In the genomic region with DNA sequence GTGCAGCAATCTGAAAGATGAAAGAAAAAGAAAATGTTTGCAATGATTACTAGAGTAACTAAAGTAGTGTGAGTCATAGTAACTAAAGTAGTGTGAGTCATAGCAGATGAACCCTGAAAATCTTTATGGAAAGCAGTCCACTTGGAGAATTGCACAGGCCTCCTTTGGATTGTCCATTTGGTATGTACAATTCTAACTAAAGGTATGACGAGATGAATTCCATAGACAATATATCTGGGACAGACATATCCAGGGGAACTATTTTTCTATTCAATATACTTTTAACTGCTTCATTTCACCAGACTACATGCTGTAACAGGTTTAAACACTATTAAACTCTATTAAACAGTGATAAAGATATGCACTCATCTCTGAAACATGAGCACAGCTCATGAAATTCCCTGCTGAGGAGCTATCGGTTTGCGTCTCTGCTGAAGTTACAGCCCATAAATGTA, we compare ENCODE assay signal across 16 cellular contexts.
DNase-seq lines count a peak whose midpoint lies in the region; ATAC-seq and TF ChIP-seq lines count a peak whose summit lies in the region.
"Had no signal": no experiment of that assay in that cellular context is flagged by ENCODE, and none has a peak within 500 bp of the region (broad histone marks: within the 10 kb centered on the region; RNA-seq: fewer than 3 reads in every experiment).

No MANE protein-coding gene starts in this region.

- H3K36me3 Mint-ChIP-seq in activated naive CD4-positive, alpha-beta T cell treated with anti-CD3 and anti-CD28 coated beads, Interleukin-2, amount 10 ng/mL, durations not matched to agents 7 days and 5 days = no peaks in the 10 kb centered on the region

- no peak for ATAC-seq in GM18502 (IDR thresholded peaks at IDR 0.05; ENCODE audit: poor library complexity, unreplicated experiment)

- no peak overlapping the region for H3K27ac Mint-ChIP-seq in activated naive CD4-positive, alpha-beta T cell treated with anti-CD3 and anti-CD28 coated beads, Interleukin-2, amount 10 ng/mL, durations not matched to agents 7 days and 5 days

- CTCF ChIA-PET in activated naive CD4-positive, alpha-beta T cell treated with anti-CD3 and anti-CD28 coated beads, Interleukin-2, amount 10 ng/mL, durations not matched to agents 7 days and 5 days (lab: Charles Lee) = no interaction called here

- H3K4me1 Mint-ChIP-seq in activated naive CD4-positive, alpha-beta T cell treated with anti-CD3 and anti-CD28 coated beads, Interleukin-2, amount 10 ng/mL, durations not matched to agents 7 days and 5 days = no peaks in the 10 kb centered on the region

- H3K4me3 ChIP-seq in astrocyte of the cerebellum (ENCODE audit: low read depth, low read length) = no peak overlapping the region

- H3K9me3 Mint-ChIP-seq in activated naive CD4-positive, alpha-beta T cell treated with anti-CD3 and anti-CD28 coated beads, Interleukin-2, amount 10 ng/mL, durations not matched to agents 7 days and 5 days = peaks cover 1% of the 10 kb centered on the region

- H3K27me3 Mint-ChIP-seq in activated naive CD4-positive, alpha-beta T cell treated with anti-CD3 and anti-CD28 coated beads, Interleukin-2, amount 10 ng/mL, durations not matched to agents 7 days and 5 days = no peaks in the 10 kb centered on the region

- H3K4me3 Mint-ChIP-seq in activated naive CD4-positive, alpha-beta T cell treated with anti-CD3 and anti-CD28 coated beads, Interleukin-2, amount 10 ng/mL, durations not matched to agents 7 days and 5 days = no peak overlapping the region

- in situ Hi-C loops in ACHN (cut with HindIII; ENCODE audit: low pct_ligation_motif_present, low pct_unique_long_range_greater_than_20kb, low sequenced_read_pairs) = no loop called here
- in situ Hi-C loops in astrocyte of the cerebellum (cut with HindIII; ENCODE audit: low sequenced_read_pairs) = no loop called here

- TF ChIP-seq CTCF in astrocyte of the cerebellum (IDR thresholded peaks at IDR 0.05; ENCODE audit: low read depth, low read length, missing control alignments) = no peak

- peak; percentile 84 for DNase-seq in ACHN
- DNase-seq in HS-5 (ENCODE audit: low read depth) = peak; percentile 63
- peak; percentile 33 for DNase-seq in astrocyte of the cerebellum (ENCODE audit: low read depth)
- peak; percentile 48 for DNase-seq in iris pigment epithelial cell (ENCODE audit: low read depth)
- DNase-seq in activated naive CD4-positive, alpha-beta T cell treated with anti-CD3 and anti-CD28 coated beads, Interleukin-2, amount 10 ng/mL, durations not matched to agents 7 days and 5 days = no peak
- no peak for DNase-seq in T1000 (lab: John Stamatoyannopoulos, UW)
- DNase-seq in NCI-H1694 (lab: John Stamatoyannopoulos, UW) = no peak
- DNase-seq: activated CD8-positive, alpha-beta memory T cell treated with anti-CD3 and anti-CD28 coated beads for 24 hours; activated naive CD4-positive, alpha-beta T cell treated with Interleukin-2 at 50 U/mL for 16 hours; BE2C; head of caudate nucleus; MM.1S; NCI-H446; occipital lobe; stimulated activated CD8-positive, alpha-beta memory T cell treated with anti-CD3 and anti-CD28 coated beads, Interleukin-4, amount 100 ng/mL, for 48 hours had no signal

Comparison
In these comparisons a context has a peak if more than half of its experiments do, and no peak if none do; other contexts are left out.
1. DNase-seq: peak in ACHN (single experiment), HS-5 (single experiment), astrocyte of the cerebellum (single experiment) and iris pigment epithelial cell (single experiment); none in activated naive CD4-positive, alpha-beta T cell treated with anti-CD3 and anti-CD28 coated beads, Interleukin-2, amount 10 ng/mL, durations not matched to agents 7 days and 5 days (single experiment), T1000 (single experiment) and NCI-H1694 (single experiment).